In the genomic region with DNA sequence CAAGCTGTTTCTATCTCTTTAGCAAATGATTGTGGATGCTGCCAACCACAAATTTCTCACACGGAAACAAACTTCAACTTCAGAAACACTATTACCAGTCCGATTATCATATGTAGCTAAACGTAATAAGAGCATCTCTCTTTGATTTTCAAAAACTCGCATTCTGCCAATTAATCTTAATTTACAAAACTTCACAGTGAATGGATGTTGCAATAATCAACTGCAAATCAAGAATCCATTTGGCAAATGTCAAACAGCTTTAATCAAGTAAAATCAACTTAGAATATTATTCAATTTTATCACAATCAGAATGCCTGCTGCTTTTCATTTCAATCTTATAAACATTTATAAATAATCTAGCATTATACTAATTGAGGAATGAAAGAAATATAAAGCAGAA, we compare ENCODE assay signal across 20 cellular contexts. TPM values are rescaled to one million over a fixed set of nuclear protein-coding genes. Genes with fewer than 3 reads are reported as not detected.
DNase-seq lines count a peak whose midpoint lies in the region; ATAC-seq, FAIRE-seq and TF ChIP-seq lines count a peak whose summit lies in the region.
"Had no signal": no experiment of that assay in that cellular context is flagged by ENCODE, and none has a peak within 500 bp of the region (broad histone marks: within the 10 kb centered on the region; RNA-seq: fewer than 3 reads in every experiment).

No MANE protein-coding gene starts in this region.

- CTCF ChIA-PET in Calu3 (lab: Charles Lee), result interaction anchor here (1.1 to 2.4 kb wide), 6 partner anchors 11 to 257 kb away, joined by 3 to 27 read pairs (median 8); no protein-coding TSS in a partner anchor
- CTCF ChIA-PET in PC-9 (lab: Charles Lee), result interaction anchor here (1.0 to 2.3 kb wide), 3 partner anchors 12 to 81 kb away, joined by 4 to 10 read pairs (median 8); no protein-coding TSS in a partner anchor
- CTCF ChIA-PET in activated CD8-positive, alpha-beta T cell treated with anti-CD3 and anti-CD28 coated beads, Interleukin-2, amount 10 ng/mL, durations not matched to agents 7 days and 5 days (lab: Charles Lee), result interaction anchor here (1.1 to 4.0 kb wide), 4 partner anchors 9 to 81 kb away, joined by 3 to 23 read pairs (median 4); no protein-coding TSS in a partner anchor

- H3K27ac ChIP-seq in PC-9, result peak overlapping the region; percentile 62; the same call in 1 of the 2 replicates
- H3K27ac ChIP-seq in pancreas, result peak overlapping the region in 3 of 4 donors; percentile 5 to 48 (median 44)
- H3K27ac ChIP-seq in right atrium auricular region, result no peak overlapping the region
- H3K27ac ChIP-seq: neutrophil, SJSA1, WERI-Rb-1 had no signal

- no TSS peak for BruUV-seq in Calu3 (replicated peaks; lab: Mats Ljungman, UMichigan)
- no TSS peak for BruUV-seq in PC-9 (replicated peaks; lab: Mats Ljungman, UMichigan)

- H3K4me1 Mint-ChIP-seq in Calu3 (ENCODE audit: low read depth, unreplicated experiment), result peaks cover 51% of the 10 kb centered on the region
- H3K4me1 Mint-ChIP-seq in activated CD8-positive, alpha-beta T cell treated with anti-CD3 and anti-CD28 coated beads, Interleukin-2, amount 10 ng/mL, durations not matched to agents 7 days and 5 days (ENCODE audit: low read depth), result no peaks in the 10 kb centered on the region
- H3K4me1 Mint-ChIP-seq: immature natural killer cell had no signal

- H3K79me2 ChIP-seq in PC-9 (ENCODE audit: low read depth), result 0 out of 2 replicates have a peak, but pooled peaks cover 8% of the 10 kb centered on the region

- H3K9me2 ChIP-seq in PC-9 (ENCODE audit: insufficient read depth), result 0 out of 2 replicates have a peak, but pooled peaks cover under 1% of the 10 kb centered on the region

- no peaks in the 10 kb centered on the region for H3K27me3 ChIP-seq in PC-9 (ENCODE audit: insufficient read depth, low read depth)
- H3K27me3 ChIP-seq in endocrine pancreas (ENCODE audit: control insufficient read depth, insufficient read depth, low read length), result no peaks in the 10 kb centered on the region
- H3K27me3 ChIP-seq in pancreas, result no peaks in the 10 kb centered on the region
- H3K27me3 ChIP-seq in right atrium auricular region, result no peaks in the 10 kb centered on the region
- H3K27me3 ChIP-seq: neutrophil, SJSA1 had no signal

- POLR2A ChIA-PET in PC-9 (lab: Charles Lee; ENCODE audit: unreplicated experiment), result no interaction called here
- POLR2A ChIA-PET in activated CD8-positive, alpha-beta T cell treated with anti-CD3 and anti-CD28 coated beads, Interleukin-2, amount 10 ng/mL, durations not matched to agents 7 days and 5 days (lab: Charles Lee), result no interaction called here

- H3K9me3 ChIP-seq in PC-9 (ENCODE audit: insufficient read depth, low read depth) (no peaks in the 10 kb centered on the region), endocrine pancreas (ENCODE audit: control insufficient read depth, low read length) (no peaks in the 10 kb centered on the region), pancreas (no peaks in the 10 kb centered on the region), right atrium auricular region (no peaks in the 10 kb centered on the region)
- H3K9me3 ChIP-seq: neutrophil, SJSA1 had no signal

- H3K4me2 ChIP-seq in PC-9, result peak overlapping the region; percentile 54

- 59 to 64% methylated on average over 4 of the region's 4 CpGs for WGBS in pancreas, 2 donors

- no peak overlapping the region for H3K9ac ChIP-seq in endocrine pancreas (ENCODE audit: control insufficient read depth, insufficient read depth, low read length)

- no peaks in the 10 kb centered on the region for H3K36me3 Mint-ChIP-seq in Calu3 (ENCODE audit: insufficient read depth, unreplicated experiment)
- H3K36me3 Mint-ChIP-seq in activated CD8-positive, alpha-beta T cell treated with anti-CD3 and anti-CD28 coated beads, Interleukin-2, amount 10 ng/mL, durations not matched to agents 7 days and 5 days (ENCODE audit: low read depth), result peaks cover 7% of the 10 kb centered on the region

- intact Hi-C loops in Calu3 (cut with micrococcal nuclease; ENCODE audit: unreplicated experiment), result loop anchor here (10.0 kb wide), 1 partner anchor 216 kb away; no protein-coding TSS in a partner anchor
- intact Hi-C loops in PC-9 (cut with micrococcal nuclease; ENCODE audit: unreplicated experiment), result no loop called here
- intact Hi-C loops in pancreas (cut with DNase I), result loop anchor here in 1 of 3 donors (10.0 kb wide), 1 partner anchor 46 kb away; no protein-coding TSS in a partner anchor

- DNase-seq in Calu3, result no peak
- DNase-seq in PC-9, result no peak
- DNase-seq in pancreas, result no peak
- DNase-seq in NCI-H1417 treated with DMSO at 0.1 percent for 48 hours (lab: John Stamatoyannopoulos, UW), result no peak
- DNase-seq in activated CD8-positive, alpha-beta T cell treated with anti-CD3 and anti-CD28 coated beads, Interleukin-2, amount 10 ng/mL, durations not matched to agents 7 days and 5 days, result no peak
- no peak for DNase-seq in GM19240 (ENCODE audit: insufficient read length, low spot score)
- no peak for DNase-seq in right atrium auricular region (ENCODE audit: low spot score)
- DNase-seq: activated CD4-positive, alpha-beta T cell treated with anti-CD3 and anti-CD28 coated beads, Interleukin-2, amount 50 U/mL, for 4 hours; activated effector memory CD4-positive, alpha-beta T cell treated with anti-CD3 and anti-CD28 coated beads, Interleukin-2, amount 50 U/mL, for 16 hours; activated naive CD8-positive, alpha-beta T cell treated with anti-CD3 and anti-CD28 coated beads, Interleukin-2, amount 50 U/mL, for 24 hours; cortex of kidney; immature natural killer cell; T-helper 17 cell; WERI-Rb-1 had no signal

- no peak for TF ChIP-seq CTCF in Calu3 (IDR thresholded peaks at IDR 0.05; ENCODE audit: unreplicated experiment)
- no peak for TF ChIP-seq CTCF in PC-9 (conservative IDR thresholded peaks at IDR 0.05)
- no peak for TF ChIP-seq CTCF in pancreas (IDR thresholded peaks at IDR 0.05)
- no peak for TF ChIP-seq CTCF in right atrium auricular region (IDR thresholded peaks at IDR 0.05)

- H3K27me3 Mint-ChIP-seq in Calu3 (ENCODE audit: unreplicated experiment), result no peaks in the 10 kb centered on the region
- H3K27me3 Mint-ChIP-seq in activated CD8-positive, alpha-beta T cell treated with anti-CD3 and anti-CD28 coated beads, Interleukin-2, amount 10 ng/mL, durations not matched to agents 7 days and 5 days (ENCODE audit: low read depth), result no peaks in the 10 kb centered on the region
- H3K27me3 Mint-ChIP-seq: activated naive CD8-positive, alpha-beta T cell treated with anti-CD3 and anti-CD28 coated beads, Interleukin-2, amount 50 U/mL, for 24 hours; T-helper 17 cell had no signal

- H3F3A ChIP-seq in PC-9 (ENCODE audit: insufficient read depth, low read depth), result peaks cover 19% of the 10 kb centered on the region

- H3K4me1 ChIP-seq in PC-9 (replicated peaks; ENCODE audit: insufficient read depth) (peaks cover 25% of the 10 kb centered on the region), endocrine pancreas (ENCODE audit: control insufficient read depth, insufficient read depth, low read length) (peaks cover 15% of the 10 kb centered on the region), pancreas (peaks cover 11 to 21% (median 19%) of the 10 kb centered on the region in 3 donors), right atrium auricular region (peaks cover 0 to 8% of the 10 kb centered on the region in 2 donors)

- no peak overlapping the region for H3K4me3 ChIP-seq in PC-9
- H3K4me3 ChIP-seq in endocrine pancreas (ENCODE audit: control insufficient read depth, insufficient read depth, low read length), result peak overlapping the region; percentile 87
- no peak overlapping the region for H3K4me3 ChIP-seq in pancreas
- H3K4me3 ChIP-seq in right atrium auricular region, result no peak overlapping the region
- H3K4me3 ChIP-seq: SJSA1 had no signal

- H3K9me3 Mint-ChIP-seq in Calu3 (ENCODE audit: low read depth, unreplicated experiment), result no peaks in the 10 kb centered on the region
- H3K9me3 Mint-ChIP-seq in activated CD8-positive, alpha-beta T cell treated with anti-CD3 and anti-CD28 coated beads, Interleukin-2, amount 10 ng/mL, durations not matched to agents 7 days and 5 days (ENCODE audit: insufficient read depth), result no peaks in the 10 kb centered on the region
- H3K9me3 Mint-ChIP-seq: activated naive CD8-positive, alpha-beta T cell treated with anti-CD3 and anti-CD28 coated beads, Interleukin-2, amount 50 U/mL, for 24 hours; immature natural killer cell had no signal

- peak in 1 of 4 donors; percentile 11 for ATAC-seq in pancreas
- ATAC-seq in activated CD8-positive, alpha-beta T cell treated with anti-CD3 and anti-CD28 coated beads, Interleukin-2, amount 10 ng/mL, durations not matched to agents 7 days and 5 days, result no peak
- ATAC-seq: activated naive CD8-positive, alpha-beta T cell treated with anti-CD3 and anti-CD28 coated beads, Interleukin-2, amount 50 U/mL, for 24 hours; T-helper 17 cell had no signal

- H3K4me3 Mint-ChIP-seq in Calu3 (ENCODE audit: low read depth, unreplicated experiment), result peak overlapping the region; percentile 33
- no peak overlapping the region for H3K4me3 Mint-ChIP-seq in activated CD8-positive, alpha-beta T cell treated with anti-CD3 and anti-CD28 coated beads, Interleukin-2, amount 10 ng/mL, durations not matched to agents 7 days and 5 days
- H3K4me3 Mint-ChIP-seq: activated naive CD8-positive, alpha-beta T cell treated with anti-CD3 and anti-CD28 coated beads, Interleukin-2, amount 50 U/mL, for 24 hours; immature natural killer cell; T-helper 17 cell had no signal

- no peak overlapping the region for H2AFZ ChIP-seq in PC-9

- peak overlapping the region; percentile 57 for H3K27ac Mint-ChIP-seq in Calu3 (ENCODE audit: unreplicated experiment)
- H3K27ac Mint-ChIP-seq in activated CD8-positive, alpha-beta T cell treated with anti-CD3 and anti-CD28 coated beads, Interleukin-2, amount 10 ng/mL, durations not matched to agents 7 days and 5 days, result no peak overlapping the region
- H3K27ac Mint-ChIP-seq: activated naive CD8-positive, alpha-beta T cell treated with anti-CD3 and anti-CD28 coated beads, Interleukin-2, amount 50 U/mL, for 24 hours; T-helper 17 cell had no signal

- H4K20me1 ChIP-seq in PC-9 (ENCODE audit: insufficient read depth), result no peaks in the 10 kb centered on the region

- H3K36me3 ChIP-seq in PC-9 (ENCODE audit: low read depth) (no peaks in the 10 kb centered on the region), endocrine pancreas (ENCODE audit: control insufficient read depth, insufficient read depth, low read length) (no peaks in the 10 kb centered on the region), pancreas (no peaks in the 10 kb centered on the region), right atrium auricular region (no peaks in the 10 kb centered on the region)
- H3K36me3 ChIP-seq: neutrophil, SJSA1, WERI-Rb-1 had no signal

- no peak for FAIRE-seq in pancreas (lab: Jason Lieb, UNC)
- FAIRE-seq: bronchial epithelial cell, GM12892, H1 had no signal

RNA-seq across cellular contexts. Expression of gene DTNB, which starts 54.2 kb away (rescaled TPM):
- total RNA-seq in Calu3 (2022), result 17.3 and 27.3 TPM in 2 replicates
- total RNA-seq in PC-9 (2021), result 51.9 TPM in 2 replicates
- total RNA-seq in pancreas, result 10 to 100 TPM; 10.8 to 17.0 (median 14.0) TPM
- polyA plus RNA-seq in pancreas, result 10 to 100 TPM; 24.1 to 27.8 TPM
- total RNA-seq in activated CD8-positive, alpha-beta T cell treated with anti-CD3 and anti-CD28 coated beads, Interleukin-2, amount 10 ng/mL, durations not matched to agents 7 days and 5 days, result 10 to 100 TPM; 29.2 to 31.2 TPM
- 1 to 10 TPM; 4.3 to 4.4 TPM for total RNA-seq in right atrium auricular region

Comparison
In these comparisons a context has a peak if more than half of its experiments do, and no peak if none do; other contexts are left out.
1. H3K27ac ChIP-seq: peak in PC-9 (single experiment) and pancreas (3 of 4); none in right atrium auricular region (0 of 2).